Comparison of ENCODE assay signal across 8 cellular contexts in genomic region chr11:44538375-44539054, GRCh38. TPM values are rescaled to one million over a fixed set of nuclear protein-coding genes. Genes with fewer than 3 reads are reported as not detected.
A peak's percentile ranks its signal among the peaks of the same experiment; 100 is the strongest.
DNase-seq lines count a peak whose midpoint lies in the region; ATAC-seq and TF ChIP-seq lines count a peak whose summit lies in the region.

No MANE protein-coding gene starts in this region.

- H3K9me3 Mint-ChIP-seq in activated CD4-positive, alpha-beta T cell treated with anti-CD3 and anti-CD28 coated beads, Interleukin-2, amount 10 ng/mL, durations not matched to agents 7 days and 5 days: no peaks in the 10 kb centered on the region

- no peaks in the 10 kb centered on the region for H3K36me3 Mint-ChIP-seq in activated CD4-positive, alpha-beta T cell treated with anti-CD3 and anti-CD28 coated beads, Interleukin-2, amount 10 ng/mL, durations not matched to agents 7 days and 5 days (ENCODE audit: low read depth)

- H3K9me3 ChIP-seq in lung (ENCODE audit: control insufficient read depth in 2 of 2, insufficient read depth in 1 of 2, low read length in 1 of 2): no peaks in the 10 kb centered on the region

- no peak overlapping the region for H3K4me3 ChIP-seq in lung

- peaks cover 3% of the 10 kb centered on the region for H3K4me1 Mint-ChIP-seq in activated CD4-positive, alpha-beta T cell treated with anti-CD3 and anti-CD28 coated beads, Interleukin-2, amount 10 ng/mL, durations not matched to agents 7 days and 5 days

- POLR2A ChIA-PET in activated CD4-positive, alpha-beta T cell treated with anti-CD3 and anti-CD28 coated beads, Interleukin-2, amount 10 ng/mL, durations not matched to agents 7 days and 5 days (lab: Charles Lee): no interaction called here

- WGBS in lung, 2 donors: 28 to 31% methylated on average over 21 of the region's 21 CpGs

- CTCF ChIA-PET in activated CD4-positive, alpha-beta T cell treated with anti-CD3 and anti-CD28 coated beads, Interleukin-2, amount 10 ng/mL, durations not matched to agents 7 days and 5 days (lab: Charles Lee): interaction anchor here (1.5 to 2.5 kb wide), 2 partner anchors 15 to 20 kb away, joined by 3 to 16 read pairs; no protein-coding TSS in a partner anchor

- H3K36me3 ChIP-seq in lung (ENCODE audit: control insufficient read depth in 2 of 2, insufficient read depth in 2 of 2, low read length in 2 of 2): no peaks in the 10 kb centered on the region

- no peaks in the 10 kb centered on the region for H3K27me3 ChIP-seq in lung (ENCODE audit: control insufficient read depth, insufficient read depth)

- H3K4me3 Mint-ChIP-seq in activated CD4-positive, alpha-beta T cell treated with anti-CD3 and anti-CD28 coated beads, Interleukin-2, amount 10 ng/mL, durations not matched to agents 7 days and 5 days: no peak overlapping the region

- DNase-seq in A172 (ENCODE audit: low spot score) (peak; percentile 75), NCI-H748 (lab: John Stamatoyannopoulos, UW; ENCODE audit: unreplicated experiment) (peak; percentile 71), dermis microvascular lymphatic vessel endothelial cell (ENCODE audit: low read depth in 2 of 2) (peak; percentile 56 to 70), lung (ENCODE audit: low spot score) (peak; percentile 75)
- DNase-seq in activated CD4-positive, alpha-beta T cell treated with anti-CD3 and anti-CD28 coated beads, Interleukin-2, amount 10 ng/mL, durations not matched to agents 7 days and 5 days: peak; percentile 75
- peak; percentile 54 for DNase-seq in stimulated activated CD8-positive, alpha-beta memory T cell treated with anti-CD3 and anti-CD28 coated beads, Interleukin-15, amount 100 ng/mL, for 1 hour (ENCODE audit: low read depth)

- no peak overlapping the region for H3K27ac ChIP-seq in lung (ENCODE audit: low read depth in 1 of 2, low read length in 1 of 2)

- H3K4me1 ChIP-seq in lung (ENCODE audit: control insufficient read depth in 2 of 2, insufficient read depth in 2 of 2, low read length in 2 of 2): no peaks in the 10 kb centered on the region

- no peak overlapping the region for H3K27ac Mint-ChIP-seq in activated CD4-positive, alpha-beta T cell treated with anti-CD3 and anti-CD28 coated beads, Interleukin-2, amount 10 ng/mL, durations not matched to agents 7 days and 5 days

- peak; percentile 93 for ATAC-seq in GM18511 (IDR thresholded peaks at IDR 0.05; ENCODE audit: unreplicated experiment)
- ATAC-seq in HG03442 (IDR thresholded peaks at IDR 0.05; ENCODE audit: unreplicated experiment): peak; percentile 87
- ATAC-seq in lung (ENCODE audit: insufficient read depth, low FRiP score): peak; percentile 90

- no peaks in the 10 kb centered on the region for H3K27me3 Mint-ChIP-seq in activated CD4-positive, alpha-beta T cell treated with anti-CD3 and anti-CD28 coated beads, Interleukin-2, amount 10 ng/mL, durations not matched to agents 7 days and 5 days

- peak; percentile 96 for TF ChIP-seq CTCF in lung (IDR thresholded peaks at IDR 0.05; ENCODE audit: control extremely low read depth, extremely low read depth)

RNA-seq across cellular contexts. Expression of gene CD82, which starts 26.9 kb away (rescaled TPM):
- total RNA-seq in A172 (2014; rRNA removed; shearing (Covaris generic)): 26.8 and 40.3 TPM in 2 replicates
- total RNA-seq in activated CD4-positive, alpha-beta T cell treated with anti-CD3 and anti-CD28 coated beads, Interleukin-2, amount 10 ng/mL, durations not matched to agents 7 days and 5 days: 100 to 1,000 TPM; 126 to 128 TPM
- 10.6 and 14.9 TPM in 2 replicates for total RNA-seq in dermis microvascular lymphatic vessel endothelial cell
- total RNA-seq in lung: 100 to 1,000 TPM in 1 of 2 donors, 10 to 100 TPM in 1; 63.3 to 237 TPM
- polyA plus RNA-seq in lung: 100 to 1,000 TPM; 162 to 218 TPM
